ENCODE assay signal across 1 cellular context in the genomic region with DNA sequence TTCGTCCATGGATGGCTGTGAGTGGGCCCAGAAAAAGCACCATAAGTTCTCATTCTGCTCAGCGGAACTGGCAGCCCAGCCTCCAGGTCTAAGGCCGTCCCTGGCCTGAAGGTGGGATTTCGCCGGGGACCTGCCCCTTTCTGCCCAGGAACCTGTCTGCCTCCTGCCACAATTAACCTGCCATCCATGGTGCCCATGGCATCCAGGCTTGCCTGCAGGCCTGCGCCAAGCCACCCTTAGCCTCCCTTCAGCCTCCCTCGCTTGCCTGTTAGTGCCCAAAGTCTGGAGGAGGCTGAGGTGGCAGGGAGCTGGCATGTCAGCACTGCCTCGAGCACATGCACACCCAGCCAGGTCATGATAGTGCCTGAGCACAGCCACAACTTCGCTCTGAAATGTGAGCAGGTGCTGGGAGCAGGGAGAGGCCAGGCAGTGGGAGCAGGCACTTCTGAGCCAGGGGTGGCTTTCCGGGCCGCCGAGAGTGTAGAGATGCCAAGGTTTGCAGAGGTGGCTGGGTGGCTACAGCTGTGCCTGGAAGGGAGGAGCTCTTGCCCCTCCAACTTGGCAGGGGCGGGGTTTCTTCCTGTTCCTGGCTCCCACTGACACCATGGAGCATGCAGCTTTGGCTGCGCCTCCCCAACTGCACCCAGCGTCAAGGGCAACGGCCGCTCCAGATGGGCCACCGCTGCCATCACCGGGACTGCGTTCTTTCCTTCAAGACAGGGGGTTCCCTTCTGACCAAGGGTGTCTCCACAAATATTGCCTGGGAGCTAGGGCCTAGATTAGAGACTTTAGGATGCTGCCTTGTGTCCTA.
TF ChIP-seq lines count a peak whose summit lies in the region.

No MANE protein-coding gene starts in this region.

TF ChIP-seq in H1, 55 proteins besides CTCF, POLR2A, EP300 and RAD21:
- TF ChIP-seq CBX5 (IDR thresholded peaks at IDR 0.05; ENCODE audit: low read depth, low read length) (no peak), EGR1 (IDR thresholded peaks at IDR 0.05; ENCODE audit: borderline replicate concordance, low read depth, low read length) (no peak), ASH2L (IDR thresholded peaks at IDR 0.05; ENCODE audit: low read length) (no peak), CTBP2 (IDR thresholded peaks at IDR 0.05; ENCODE audit: borderline replicate concordance, insufficient read depth, insufficient read length, low read length) (no peak)
